7 cellular contexts compared by ENCODE assay signal in the genomic region with DNA sequence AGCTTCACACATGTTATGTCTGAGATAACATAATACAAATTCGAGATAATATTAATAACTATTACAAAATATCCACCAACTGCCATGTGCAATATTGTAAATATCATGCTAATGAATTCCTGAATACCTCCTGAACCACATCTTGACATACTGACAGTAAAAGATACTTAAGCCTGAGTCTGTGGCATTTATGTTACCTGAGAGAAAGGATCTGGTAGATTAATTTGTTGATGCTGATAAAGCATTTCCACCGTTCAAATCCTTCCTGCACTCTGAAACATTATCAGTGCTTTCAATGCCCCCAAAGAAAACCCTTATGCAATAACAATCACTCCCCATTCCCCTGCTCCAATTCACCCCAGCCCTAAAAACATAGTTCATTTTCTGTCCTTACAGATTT.
"Had no signal": no experiment of that assay in that cellular context is flagged by ENCODE, and none has a peak within 500 bp of the region (broad histone marks: within the 10 kb centered on the region; RNA-seq: fewer than 3 reads in every experiment).

No MANE protein-coding gene starts in this region.

- H3K4me3 ChIP-seq: K562 had no signal

- H3K27ac ChIP-seq: HL-60 had no signal

- FAIRE-seq: HepG2, HTR-8/SVneo, K562 had no signal

- DNase-seq: IMR-90, KBM-7, KG1 had no signal
